In the genomic region with DNA sequence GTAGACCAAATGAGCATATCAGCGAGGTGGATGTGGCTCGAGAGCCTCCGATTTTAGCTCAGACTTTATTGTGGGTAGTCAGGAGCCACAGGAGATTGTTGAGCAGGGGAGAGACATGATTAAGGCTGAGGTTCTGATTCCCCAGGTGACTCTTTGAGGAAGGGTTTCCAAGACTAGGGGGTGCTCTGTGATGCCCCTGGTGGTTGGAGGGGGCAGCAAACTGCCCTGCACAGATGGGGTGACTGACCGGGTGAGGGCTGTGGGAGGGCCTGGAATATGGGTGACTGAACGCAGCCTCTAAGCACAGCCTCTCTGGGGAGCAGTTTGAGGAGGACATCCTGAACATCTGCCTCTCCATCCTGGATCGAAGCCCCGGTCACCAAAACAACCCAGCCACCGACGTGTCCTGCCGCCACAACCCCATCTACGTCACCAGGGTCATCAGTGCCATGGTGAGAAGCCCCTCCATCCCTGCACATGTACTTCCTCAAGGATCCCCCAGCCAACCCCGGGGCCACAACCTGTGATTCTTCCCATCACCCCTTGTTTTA, we compare ENCODE assay signal across 2 cellular contexts.
TF ChIP-seq lines count a peak whose summit lies in the region.

No MANE protein-coding gene starts in this region.

TF ChIP-seq in HepG2, 621 proteins besides CTCF, POLR2A, EP300 and RAD21:
- TF ChIP-seq ZNF768 (CRISPR knock-in tag; IDR thresholded peaks at IDR 0.05), result no peak
- TF ChIP-seq NR2F1 (CRISPR knock-in tag; IDR thresholded peaks at IDR 0.05), result no peak
- TF ChIP-seq, protein P1, sequence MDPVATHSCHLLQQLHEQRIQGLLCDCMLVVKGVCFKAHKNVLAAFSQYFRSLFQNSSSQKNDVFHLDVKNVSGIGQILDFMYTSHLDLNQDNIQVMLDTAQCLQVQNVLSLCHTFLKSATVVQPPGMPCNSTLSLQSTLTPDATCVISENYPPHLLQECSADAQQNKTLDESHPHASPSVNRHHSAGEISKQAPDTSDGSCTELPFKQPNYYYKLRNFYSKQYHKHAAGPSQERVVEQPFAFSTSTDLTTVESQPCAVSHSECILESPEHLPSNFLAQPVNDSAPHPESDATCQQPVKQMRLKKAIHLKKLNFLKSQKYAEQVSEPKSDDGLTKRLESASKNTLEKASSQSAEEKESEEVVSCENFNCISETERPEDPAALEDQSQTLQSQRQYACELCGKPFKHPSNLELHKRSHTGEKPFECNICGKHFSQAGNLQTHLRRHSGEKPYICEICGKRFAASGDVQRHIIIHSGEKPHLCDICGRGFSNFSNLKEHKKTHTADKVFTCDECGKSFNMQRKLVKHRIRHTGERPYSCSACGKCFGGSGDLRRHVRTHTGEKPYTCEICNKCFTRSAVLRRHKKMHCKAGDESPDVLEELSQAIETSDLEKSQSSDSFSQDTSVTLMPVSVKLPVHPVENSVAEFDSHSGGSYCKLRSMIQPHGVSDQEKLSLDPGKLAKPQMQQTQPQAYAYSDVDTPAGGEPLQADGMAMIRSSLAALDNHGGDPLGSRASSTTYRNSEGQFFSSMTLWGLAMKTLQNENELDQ (CRISPR knock-in tag; IDR thresholded peaks at IDR 0.05; ENCODE audit: borderline replicate concordance), result no peak
- TF ChIP-seq SP4 (CRISPR knock-in tag; IDR thresholded peaks at IDR 0.05), result no peak
- TF ChIP-seq, protein P2, sequence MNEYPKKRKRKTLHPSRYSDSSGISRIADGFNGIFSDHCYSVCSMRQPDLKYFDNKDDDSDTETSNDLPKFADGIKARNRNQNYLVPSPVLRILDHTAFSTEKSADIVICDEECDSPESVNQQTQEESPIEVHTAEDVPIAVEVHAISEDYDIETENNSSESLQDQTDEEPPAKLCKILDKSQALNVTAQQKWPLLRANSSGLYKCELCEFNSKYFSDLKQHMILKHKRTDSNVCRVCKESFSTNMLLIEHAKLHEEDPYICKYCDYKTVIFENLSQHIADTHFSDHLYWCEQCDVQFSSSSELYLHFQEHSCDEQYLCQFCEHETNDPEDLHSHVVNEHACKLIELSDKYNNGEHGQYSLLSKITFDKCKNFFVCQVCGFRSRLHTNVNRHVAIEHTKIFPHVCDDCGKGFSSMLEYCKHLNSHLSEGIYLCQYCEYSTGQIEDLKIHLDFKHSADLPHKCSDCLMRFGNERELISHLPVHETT (CRISPR knock-in tag; conservative IDR thresholded peaks at IDR 0.05), result no peak
- TF ChIP-seq MYNN (CRISPR knock-in tag; IDR thresholded peaks at IDR 0.05; ENCODE audit: low read depth), result no peak
- TF ChIP-seq HOXA3 (CRISPR knock-in tag; IDR thresholded peaks at IDR 0.05), result no peak
- no peak for TF ChIP-seq IRF2 (CRISPR knock-in tag; IDR thresholded peaks at IDR 0.05)
- TF ChIP-seq ARHGAP35 (CRISPR knock-in tag; IDR thresholded peaks at IDR 0.05; ENCODE audit: borderline replicate concordance), result no peak
- TF ChIP-seq, protein P3, sequence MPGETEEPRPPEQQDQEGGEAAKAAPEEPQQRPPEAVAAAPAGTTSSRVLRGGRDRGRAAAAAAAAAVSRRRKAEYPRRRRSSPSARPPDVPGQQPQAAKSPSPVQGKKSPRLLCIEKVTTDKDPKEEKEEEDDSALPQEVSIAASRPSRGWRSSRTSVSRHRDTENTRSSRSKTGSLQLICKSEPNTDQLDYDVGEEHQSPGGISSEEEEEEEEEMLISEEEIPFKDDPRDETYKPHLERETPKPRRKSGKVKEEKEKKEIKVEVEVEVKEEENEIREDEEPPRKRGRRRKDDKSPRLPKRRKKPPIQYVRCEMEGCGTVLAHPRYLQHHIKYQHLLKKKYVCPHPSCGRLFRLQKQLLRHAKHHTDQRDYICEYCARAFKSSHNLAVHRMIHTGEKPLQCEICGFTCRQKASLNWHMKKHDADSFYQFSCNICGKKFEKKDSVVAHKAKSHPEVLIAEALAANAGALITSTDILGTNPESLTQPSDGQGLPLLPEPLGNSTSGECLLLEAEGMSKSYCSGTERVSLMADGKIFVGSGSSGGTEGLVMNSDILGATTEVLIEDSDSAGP (CRISPR knock-in tag; IDR thresholded peaks at IDR 0.05; ENCODE audit: borderline replicate concordance), result no peak
- no peak for TF ChIP-seq CHD2 (IDR thresholded peaks at IDR 0.05; ENCODE audit: low read depth, low read length)
- TF ChIP-seq, protein P4, sequence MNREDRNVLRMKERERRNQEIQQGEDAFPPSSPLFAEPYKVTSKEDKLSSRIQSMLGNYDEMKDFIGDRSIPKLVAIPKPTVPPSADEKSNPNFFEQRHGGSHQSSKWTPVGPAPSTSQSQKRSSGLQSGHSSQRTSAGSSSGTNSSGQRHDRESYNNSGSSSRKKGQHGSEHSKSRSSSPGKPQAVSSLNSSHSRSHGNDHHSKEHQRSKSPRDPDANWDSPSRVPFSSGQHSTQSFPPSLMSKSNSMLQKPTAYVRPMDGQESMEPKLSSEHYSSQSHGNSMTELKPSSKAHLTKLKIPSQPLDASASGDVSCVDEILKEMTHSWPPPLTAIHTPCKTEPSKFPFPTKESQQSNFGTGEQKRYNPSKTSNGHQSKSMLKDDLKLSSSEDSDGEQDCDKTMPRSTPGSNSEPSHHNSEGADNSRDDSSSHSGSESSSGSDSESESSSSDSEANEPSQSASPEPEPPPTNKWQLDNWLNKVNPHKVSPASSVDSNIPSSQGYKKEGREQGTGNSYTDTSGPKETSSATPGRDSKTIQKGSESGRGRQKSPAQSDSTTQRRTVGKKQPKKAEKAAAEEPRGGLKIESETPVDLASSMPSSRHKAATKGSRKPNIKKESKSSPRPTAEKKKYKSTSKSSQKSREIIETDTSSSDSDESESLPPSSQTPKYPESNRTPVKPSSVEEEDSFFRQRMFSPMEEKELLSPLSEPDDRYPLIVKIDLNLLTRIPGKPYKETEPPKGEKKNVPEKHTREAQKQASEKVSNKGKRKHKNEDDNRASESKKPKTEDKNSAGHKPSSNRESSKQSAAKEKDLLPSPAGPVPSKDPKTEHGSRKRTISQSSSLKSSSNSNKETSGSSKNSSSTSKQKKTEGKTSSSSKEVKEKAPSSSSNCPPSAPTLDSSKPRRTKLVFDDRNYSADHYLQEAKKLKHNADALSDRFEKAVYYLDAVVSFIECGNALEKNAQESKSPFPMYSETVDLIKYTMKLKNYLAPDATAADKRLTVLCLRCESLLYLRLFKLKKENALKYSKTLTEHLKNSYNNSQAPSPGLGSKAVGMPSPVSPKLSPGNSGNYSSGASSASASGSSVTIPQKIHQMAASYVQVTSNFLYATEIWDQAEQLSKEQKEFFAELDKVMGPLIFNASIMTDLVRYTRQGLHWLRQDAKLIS (CRISPR knock-in tag; IDR thresholded peaks at IDR 0.05), result no peak
- no peak for TF ChIP-seq ZNF232 (CRISPR knock-in tag; IDR thresholded peaks at IDR 0.05; ENCODE audit: borderline replicate concordance)

TF ChIP-seq in H1, 55 proteins besides CTCF, POLR2A, EP300 and RAD21:
- TF ChIP-seq HDAC6 (IDR thresholded peaks at IDR 0.05; ENCODE audit: low read depth, low read length) (no peak), RBBP5 (IDR thresholded peaks at IDR 0.05; ENCODE audit: borderline replicate concordance, low read depth, low read length) (no peak), TCF12 (IDR thresholded peaks at IDR 0.05; ENCODE audit: low read depth, low read length) (no peak), ASH2L (IDR thresholded peaks at IDR 0.05; ENCODE audit: low read length) (no peak), POU5F1 (IDR thresholded peaks at IDR 0.05; ENCODE audit: low read depth, low read length) (no peak), GABPA (IDR thresholded peaks at IDR 0.05; ENCODE audit: borderline replicate concordance, insufficient read depth, low read length) (no peak), CHD2 (IDR thresholded peaks at IDR 0.05; ENCODE audit: low read length) (no peak), KDM4A (IDR thresholded peaks at IDR 0.05; ENCODE audit: low read depth, low read length, severe bottlenecking) (no peak), SRF (IDR thresholded peaks at IDR 0.05; ENCODE audit: low read depth, low read length) (no peak), SIX5 (IDR thresholded peaks at IDR 0.05; ENCODE audit: low read depth, low read length) (no peak), SP1 (IDR thresholded peaks at IDR 0.05; ENCODE audit: low read depth, low read length) (no peak), SP2 (IDR thresholded peaks at IDR 0.05; ENCODE audit: low read length) (no peak), PHF8 (conservative IDR thresholded peaks at IDR 0.05; ENCODE audit: low read depth, low read length) (no peak), RXRA (IDR thresholded peaks at IDR 0.05; ENCODE audit: insufficient read depth, low read depth, low read length) (no peak), KDM1A (IDR thresholded peaks at IDR 0.05; ENCODE audit: borderline replicate concordance, low read length) (no peak)
- TF ChIP-seq, protein P5, sequence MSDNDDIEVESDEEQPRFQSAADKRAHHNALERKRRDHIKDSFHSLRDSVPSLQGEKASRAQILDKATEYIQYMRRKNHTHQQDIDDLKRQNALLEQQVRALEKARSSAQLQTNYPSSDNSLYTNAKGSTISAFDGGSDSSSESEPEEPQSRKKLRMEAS (IDR thresholded peaks at IDR 0.05), result no peak
- TF ChIP-seq, protein P6, sequence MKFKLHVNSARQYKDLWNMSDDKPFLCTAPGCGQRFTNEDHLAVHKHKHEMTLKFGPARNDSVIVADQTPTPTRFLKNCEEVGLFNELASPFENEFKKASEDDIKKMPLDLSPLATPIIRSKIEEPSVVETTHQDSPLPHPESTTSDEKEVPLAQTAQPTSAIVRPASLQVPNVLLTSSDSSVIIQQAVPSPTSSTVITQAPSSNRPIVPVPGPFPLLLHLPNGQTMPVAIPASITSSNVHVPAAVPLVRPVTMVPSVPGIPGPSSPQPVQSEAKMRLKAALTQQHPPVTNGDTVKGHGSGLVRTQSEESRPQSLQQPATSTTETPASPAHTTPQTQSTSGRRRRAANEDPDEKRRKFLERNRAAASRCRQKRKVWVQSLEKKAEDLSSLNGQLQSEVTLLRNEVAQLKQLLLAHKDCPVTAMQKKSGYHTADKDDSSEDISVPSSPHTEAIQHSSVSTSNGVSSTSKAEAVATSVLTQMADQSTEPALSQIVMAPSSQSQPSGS (IDR thresholded peaks at IDR 0.05; ENCODE audit: low read length), result no peak
